Comparison of ENCODE assay signal across 9 cellular contexts in the genomic region with DNA sequence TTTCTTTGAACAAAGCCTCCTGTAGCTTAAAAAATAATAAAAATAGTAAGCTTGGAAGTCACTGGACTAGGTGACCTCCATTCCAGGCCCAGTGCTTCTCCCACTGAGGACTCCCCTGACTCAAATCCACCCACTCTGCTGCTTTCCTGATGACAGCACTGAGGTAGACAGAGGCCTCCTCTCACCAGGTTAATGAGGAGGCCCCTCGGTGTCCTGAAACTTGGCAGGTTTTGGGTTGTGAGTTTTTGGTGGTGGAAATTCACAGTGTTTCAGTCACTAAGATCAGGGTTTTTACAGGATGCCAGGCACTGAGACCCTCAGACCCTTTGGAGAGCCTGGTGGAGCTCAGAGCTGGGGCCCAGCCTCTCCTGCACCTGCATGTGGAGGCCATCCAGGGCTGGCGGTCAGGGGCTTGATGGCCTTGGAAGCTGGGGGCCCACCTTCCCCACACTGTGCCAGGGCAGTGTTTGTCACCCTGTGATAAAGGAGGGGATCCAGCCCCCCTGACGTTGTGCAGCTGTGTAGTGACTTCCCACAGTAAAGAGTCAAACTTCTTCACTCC. TPM values are rescaled to one million over a fixed set of nuclear protein-coding genes. Genes with fewer than 3 reads are reported as not detected.
A peak's percentile ranks its signal among the peaks of the same experiment; 100 is the strongest.
DNase-seq lines count a peak whose midpoint lies in the region; ATAC-seq and TF ChIP-seq lines count a peak whose summit lies in the region.
"Had no signal": no experiment of that assay in that cellular context is flagged by ENCODE, and none has a peak within 500 bp of the region (broad histone marks: within the 10 kb centered on the region; RNA-seq: fewer than 3 reads in every experiment).

No MANE protein-coding gene starts in this region.

- intact Hi-C loops in left lung (cut with DNase I) = no loop called here

- no peak for TF ChIP-seq POLR2A in suprapubic skin (IDR thresholded peaks at IDR 0.05)

- H3K4me1 ChIP-seq in left lung (peaks cover 35 to 100% of the 10 kb centered on the region in 2 donors), suprapubic skin (peaks cover 84% of the 10 kb centered on the region)

- DNase-seq in activated T-cell treated with anti-CD3 and anti-CD28 coated beads, Interleukin-2, amount 50 U/mL, for 1 hour = peak; percentile 30
- DNase-seq in activated T-cell treated with anti-CD3 and anti-CD28 coated beads for 4 hours (no peak), left lung (no peak), suprapubic skin (ENCODE audit: low spot score in 2 of 2) (no peak), AG20443 (ENCODE audit: low spot score) (no peak), NK-92 (lab: John Stamatoyannopoulos, UW; ENCODE audit: unreplicated experiment) (no peak), NCI-H2227 treated with DMSO at 0.1 percent for 48 hours (lab: John Stamatoyannopoulos, UW) (no peak)
- peak; percentile 47 for DNase-seq in activated T-cell treated with anti-CD3 and anti-CD28 coated beads, Interleukin-2, amount 50 U/mL, for 24 hours
- DNase-seq: NCI-H146 had no signal

- H3K27ac Mint-ChIP-seq in activated T-cell treated with anti-CD3 and anti-CD28 coated beads, Interleukin-2, amount 50 U/mL, for 24 hours = peak overlapping the region; percentile 95

- H3K36me3 ChIP-seq in left lung (peaks cover 0 to 45% of the 10 kb centered on the region in 2 donors), suprapubic skin (peaks cover 11% of the 10 kb centered on the region)

- H3K27me3 ChIP-seq in left lung = no peaks in the 10 kb centered on the region
- no peaks in the 10 kb centered on the region for H3K27me3 ChIP-seq in suprapubic skin

- no peaks in the 10 kb centered on the region for H3K9me3 ChIP-seq in left lung
- no peaks in the 10 kb centered on the region for H3K9me3 ChIP-seq in suprapubic skin

- H3K27ac ChIP-seq in left lung = peak overlapping the region; percentile 47 to 98
- H3K27ac ChIP-seq in suprapubic skin = peak overlapping the region; percentile 88

- TF ChIP-seq CTCF in left lung (IDR thresholded peaks at IDR 0.05) = no peak
- TF ChIP-seq CTCF in suprapubic skin (IDR thresholded peaks at IDR 0.05) = no peak

- peaks cover 75% of the 10 kb centered on the region for H3K36me3 Mint-ChIP-seq in activated T-cell treated with anti-CD3 and anti-CD28 coated beads, Interleukin-2, amount 50 U/mL, for 24 hours (ENCODE audit: low read depth)

- H3K4me3 ChIP-seq in left lung (no peak overlapping the region), suprapubic skin (no peak overlapping the region)

- no peaks in the 10 kb centered on the region for H3K9me3 Mint-ChIP-seq in activated T-cell treated with anti-CD3 and anti-CD28 coated beads, Interleukin-2, amount 50 U/mL, for 24 hours

- H3K4me1 Mint-ChIP-seq in activated T-cell treated with anti-CD3 and anti-CD28 coated beads, Interleukin-2, amount 50 U/mL, for 24 hours (ENCODE audit: low read depth) = peaks cover 92% of the 10 kb centered on the region

- WGBS in suprapubic skin = 86% methylated on average over 3 of the region's 3 CpGs

- TF ChIP-seq EP300 in suprapubic skin (IDR thresholded peaks at IDR 0.05) = no peak

- peak overlapping the region; percentile 50 for H3K4me3 Mint-ChIP-seq in activated T-cell treated with anti-CD3 and anti-CD28 coated beads, Interleukin-2, amount 50 U/mL, for 24 hours

- no peak for ATAC-seq in left lung

- H3K27me3 Mint-ChIP-seq in activated T-cell treated with anti-CD3 and anti-CD28 coated beads, Interleukin-2, amount 50 U/mL, for 24 hours = no peaks in the 10 kb centered on the region

RNA-seq across cellular contexts. Expression of a gene that starts 19.1 kb away (rescaled TPM):
- 100 to 1,000 TPM; 116 to 158 TPM for total RNA-seq in left lung
- 100 to 1,000 TPM in 3 of 4 donors, 10 to 100 TPM in 1; 99.7 to 145 (median 122) TPM for total RNA-seq in suprapubic skin

Comparison
In these comparisons a context has a peak if more than half of its experiments do, and no peak if none do; other contexts are left out.
1. DNase-seq: peak in activated T-cell treated with anti-CD3 and anti-CD28 coated beads, Interleukin-2, amount 50 U/mL, for 1 hour (single experiment) and activated T-cell treated with anti-CD3 and anti-CD28 coated beads, Interleukin-2, amount 50 U/mL, for 24 hours (single experiment); none in activated T-cell treated with anti-CD3 and anti-CD28 coated beads for 4 hours (single experiment), left lung (0 of 2), suprapubic skin (0 of 2), AG20443 (single experiment), NK-92 (single experiment) and NCI-H2227 treated with DMSO at 0.1 percent for 48 hours (single experiment).